Comparison of ENCODE assay signal across 8 cellular contexts in the genomic region with DNA sequence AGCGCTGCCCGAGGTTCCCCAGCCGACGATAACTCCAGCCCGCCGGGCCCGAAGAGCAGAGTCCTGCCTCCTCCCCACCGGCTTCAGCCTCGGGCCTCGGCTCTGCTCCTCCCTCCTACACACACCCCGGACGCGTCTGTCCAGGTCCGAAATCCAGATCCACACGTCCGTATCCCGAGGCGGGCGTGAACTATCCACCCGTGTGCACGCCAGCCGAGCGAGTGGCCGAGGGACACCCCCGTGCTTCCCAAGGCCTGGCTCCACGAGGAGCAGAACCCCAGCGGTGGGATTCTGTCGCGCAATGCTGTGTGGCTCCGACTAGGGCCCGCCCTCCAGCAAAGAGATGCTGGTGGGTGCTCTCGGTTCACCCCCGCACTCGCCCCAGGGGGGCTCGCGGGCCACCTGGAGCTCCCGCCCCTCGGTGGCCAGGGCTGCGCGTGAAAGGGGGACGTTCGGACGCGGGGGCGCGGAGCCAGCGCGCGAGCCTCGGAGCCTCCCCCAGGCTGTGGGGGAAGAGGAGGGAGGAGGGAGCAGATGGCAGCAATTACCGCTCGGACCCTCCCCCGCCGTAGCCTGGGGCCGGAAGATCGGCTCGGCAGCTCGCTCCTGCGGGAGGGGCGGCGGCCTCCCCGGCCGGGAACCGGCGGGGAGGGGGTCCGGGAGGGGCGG. TPM values are rescaled to one million over a fixed set of nuclear protein-coding genes. Genes with fewer than 3 reads are reported as not detected.
DNase-seq lines count a peak whose midpoint lies in the region; ATAC-seq, FAIRE-seq and TF ChIP-seq lines count a peak whose summit lies in the region.

No MANE protein-coding gene starts in this region.

- H3K4me3 Mint-ChIP-seq in neural crest cell = peak overlapping the region; percentile 77

- TF ChIP-seq CTCF in NB4 (IDR thresholded peaks at IDR 0.05; ENCODE audit: low read depth, low read length) = no peak
- no peak for TF ChIP-seq CTCF in neural crest cell (conservative IDR thresholded peaks at IDR 0.05)

- FAIRE-seq in H54 (lab: Jason Lieb, UNC) = no peak

- peak; percentile 38 for DNase-seq in AG08395 (ENCODE audit: low spot score)
- peak; percentile 58 for DNase-seq in NB4 (ENCODE audit: low read depth)
- DNase-seq in neural crest cell (ENCODE audit: low read depth, low spot score) = no peak
- DNase-seq in H54 (ENCODE audit: insufficient read length, low spot score) = no peak
- DNase-seq in effector CD4-positive, alpha-beta T cell = no peak

- no peak overlapping the region for H3K27ac Mint-ChIP-seq in neural crest cell (ENCODE audit: unreplicated experiment)

- H3K36me3 Mint-ChIP-seq in neural crest cell (ENCODE audit: low read depth) = no peaks in the 10 kb centered on the region

- H3K4me1 Mint-ChIP-seq in neural crest cell = peaks cover 70% of the 10 kb centered on the region

- H3K4me3 ChIP-seq in NB4 (ENCODE audit: low read depth, low read length) = no peak overlapping the region

- no peak for TF ChIP-seq POLR2A in NB4 (IDR thresholded peaks at IDR 0.05; ENCODE audit: extremely low read depth, insufficient read length)
- no peak for TF ChIP-seq POLR2A in H54 (IDR thresholded peaks at IDR 0.05; ENCODE audit: low read depth, low read length)

- ATAC-seq in esophagus mucosa (peak; percentile 28), HG02759 (IDR thresholded peaks at IDR 0.05; ENCODE audit: unreplicated experiment) (no peak), GM21737 (IDR thresholded peaks at IDR 0.05; ENCODE audit: unreplicated experiment) (no peak)

- no peaks in the 10 kb centered on the region for H3K9me3 Mint-ChIP-seq in neural crest cell

- H3K27me3 Mint-ChIP-seq in neural crest cell (ENCODE audit: low read depth) = peaks cover 19% of the 10 kb centered on the region

RNA-seq across cellular contexts. Expression of gene ANKRD33, which starts 18.9 kb away (rescaled TPM):
- not detected for total RNA-seq in esophagus mucosa
- total RNA-seq in neural crest cell = not detected in 2 replicates

RNA-seq across cellular contexts. Expression of gene FIGNL2, which starts 20.4 kb away (rescaled TPM):
- total RNA-seq in esophagus mucosa (0.16 TPM), neural crest cell (38.0 and 39.7 TPM in 2 replicates)

RNA-seq across cellular contexts. Expression of gene ACVRL1, which starts 38.3 kb away (rescaled TPM):
- total RNA-seq in esophagus mucosa (4.9 TPM), neural crest cell (0.14 and 0.49 TPM in 2 replicates)

Comparison
In these comparisons a context has a peak if more than half of its experiments do, and no peak if none do; other contexts are left out.
1. DNase-seq: peak in AG08395 (single experiment) and NB4 (single experiment); none in neural crest cell (single experiment), H54 (single experiment) and effector CD4-positive, alpha-beta T cell (single experiment).
2. RNA of gene FIGNL2, which starts 20.4 kb away (total RNA-seq): 38.0 to 39.7 TPM in neural crest cell; 0.16 TPM in esophagus mucosa (single experiment); every median in the first group is over 10 times any median in the second.